In genomic region chr13:31956944-31957644, GRCh38 we compare ENCODE assay signal across 17 cellular contexts.
"Had no signal": no experiment of that assay in that cellular context is flagged by ENCODE, and none has a peak within 500 bp of the region (broad histone marks: within the 10 kb centered on the region; RNA-seq: fewer than 3 reads in every experiment).

No MANE protein-coding gene starts in this region.

- DNase-seq: activated B cell treated with CpG ODN at 0.5 μM for 24 hours; activated CD4-positive, alpha-beta memory T cell treated with anti-CD3 and anti-CD28 coated beads for 36 hours; activated CD4-positive, alpha-beta T cell treated with anti-CD3 and anti-CD28 coated beads for 48 hours; activated effector memory CD4-positive, alpha-beta T cell treated with Interleukin-2 at 50 U/mL for 16 hours; activated naive CD4-positive, alpha-beta T cell treated with anti-CD3 and anti-CD28 coated beads, Interleukin-2, amount 10 ng/mL, durations not matched to agents 7 days and 5 days; activated T-cell treated with anti-CD3 and anti-CD28 coated beads, Interleukin-2, amount 50 U/mL, for 48 hours; effector CD4-positive, alpha-beta T cell; erythroblast; heart right ventricle; stimulated activated CD4-positive, alpha-beta T cell treated with anti-CD3 and anti-CD28 coated beads, Interleukin-4, amount 100 ng/mL, for 24 hours; stimulated activated naive CD8-positive, alpha-beta T cell treated with anti-CD3 and anti-CD28 coated beads, Interleukin-15, Interleukin-2, amounts not matched to agents 100 U/mL and 50 U/mL, for 24 hours; substantia nigra; SW 1271; T-helper 17 cell; tibial artery had no signal

- H3K9me3 ChIP-seq: tibial artery had no signal

- H3K27ac ChIP-seq: heart right ventricle, tibial artery had no signal

- FAIRE-seq: endometrium had no signal

- ATAC-seq: heart right ventricle; natural killer cell treated with Interleukin-12 subunit alpha and Interleukin-12 subunit beta and Interleukin-15 and Interleukin-18, amount 100 ng/mL, for 72 hours; stimulated activated naive CD8-positive, alpha-beta T cell treated with anti-CD3 and anti-CD28 coated beads, Interleukin-15, Interleukin-2, amounts not matched to agents 100 U/mL and 50 U/mL, for 24 hours; T-helper 17 cell had no signal

- H3K4me3 ChIP-seq: heart right ventricle, tibial artery had no signal

- H3K27me3 ChIP-seq: heart right ventricle, tibial artery had no signal

- H3K4me1 ChIP-seq: heart right ventricle, tibial artery had no signal
